9 cellular contexts compared by ENCODE assay signal in genomic region chr9:124869986-124870560, GRCh38. TPM values are rescaled to one million over a fixed set of nuclear protein-coding genes. Genes with fewer than 3 reads are reported as not detected.
DNase-seq lines count a peak whose midpoint lies in the region; ATAC-seq and TF ChIP-seq lines count a peak whose summit lies in the region.
"Had no signal": no experiment of that assay in that cellular context is flagged by ENCODE, and none has a peak within 500 bp of the region (broad histone marks: within the 10 kb centered on the region; RNA-seq: fewer than 3 reads in every experiment).

No MANE protein-coding gene starts in this region.

- H3K36me3 ChIP-seq in CD8-positive, alpha-beta T cell (ENCODE audit: insufficient read depth, low read length) = peaks cover 22% of the 10 kb centered on the region
- peaks cover 17 to 23% of the 10 kb centered on the region in 2 donors for H3K36me3 ChIP-seq in muscle layer of duodenum (ENCODE audit: control insufficient read depth in 1 of 2, insufficient read depth in 2 of 2, low read length in 2 of 2)

- H3K9me3 ChIP-seq in CD8-positive, alpha-beta T cell (ENCODE audit: low read length) = no peaks in the 10 kb centered on the region
- no peaks in the 10 kb centered on the region for H3K9me3 ChIP-seq in muscle layer of duodenum (ENCODE audit: control insufficient read depth in 1 of 2, low read length in 2 of 2)

- intact Hi-C loops in CD8-positive, alpha-beta T cell (cut with DNase I, micrococcal nuclease) = loop anchor here (1.0 to 5.0 kb wide), 8 partner anchors 8 to 332 kb away; partner anchors contain the start of genes GOLGA1 (in 2 of the 2), ARPC5L (in 1 of the 2), NR6A1 (in 1 of the 2) and RABEPK (in 1 of the 2)

- peak; percentile 46 to 87 (median 77) for DNase-seq in CD8-positive, alpha-beta T cell
- DNase-seq in GM20000 (ENCODE audit: low spot score) (peak; percentile 79), dermis microvascular lymphatic vessel endothelial cell (ENCODE audit: low read depth in 2 of 2) (peak; percentile 65 to 83), COLO829 (ENCODE audit: low spot score) (no peak)
- DNase-seq in activated CD4-positive, alpha-beta T cell treated with anti-CD3 and anti-CD28 coated beads for 4 hours = peak; percentile 85 to 89
- DNase-seq in stimulated activated naive B cell treated with anti-CD40 and anti-IgM and Interleukin-4, amounts not matched to agents 10 μg/mL and 1 μg/mL and 100 μg/mL, for 72 hours = peak; percentile 73

- H3K4me1 Mint-ChIP-seq in CD8-positive, alpha-beta T cell (ENCODE audit: low read depth) = peaks cover 54% of the 10 kb centered on the region
- H3K4me1 Mint-ChIP-seq in stimulated activated naive B cell treated with anti-CD40 and anti-IgM and Interleukin-4, amounts not matched to agents 10 μg/mL and 1 μg/mL and 100 μg/mL, for 72 hours = peaks cover 37 to 61% of the 10 kb centered on the region in 2 donors

- TF ChIP-seq RAD21 in Ishikawa (IDR thresholded peaks at IDR 0.05; ENCODE audit: low read depth) = no peak

- peak; percentile 64 for ATAC-seq in CD8-positive, alpha-beta T cell
- peak; percentile 55 to 64 for ATAC-seq in stimulated activated naive B cell treated with anti-CD40 and anti-IgM and Interleukin-4, amounts not matched to agents 10 μg/mL and 1 μg/mL and 100 μg/mL, for 72 hours (replicated peaks)

- H3K4me3 Mint-ChIP-seq in CD8-positive, alpha-beta T cell = peak overlapping the region; percentile 95
- H3K4me3 Mint-ChIP-seq in stimulated activated naive B cell treated with anti-CD40 and anti-IgM and Interleukin-4, amounts not matched to agents 10 μg/mL and 1 μg/mL and 100 μg/mL, for 72 hours = peak overlapping the region; percentile 89 to 97

- CTCF ChIA-PET in CD8-positive, alpha-beta T cell (lab: Charles Lee) = interaction anchor here (6.8 kb wide), 1 partner anchor 16 kb away, joined by 40 read pairs; the partner anchor contains the start of gene WDR38

- H3K36me3 Mint-ChIP-seq in CD8-positive, alpha-beta T cell = peaks cover 43% of the 10 kb centered on the region
- peaks cover 35 to 59% of the 10 kb centered on the region in 2 donors for H3K36me3 Mint-ChIP-seq in stimulated activated naive B cell treated with anti-CD40 and anti-IgM and Interleukin-4, amounts not matched to agents 10 μg/mL and 1 μg/mL and 100 μg/mL, for 72 hours

- H3K27me3 Mint-ChIP-seq in CD8-positive, alpha-beta T cell (ENCODE audit: low read depth) = no peaks in the 10 kb centered on the region
- H3K27me3 Mint-ChIP-seq in stimulated activated naive B cell treated with anti-CD40 and anti-IgM and Interleukin-4, amounts not matched to agents 10 μg/mL and 1 μg/mL and 100 μg/mL, for 72 hours = no peaks in the 10 kb centered on the region

- peaks cover 53% of the 10 kb centered on the region for H3K4me1 ChIP-seq in CD8-positive, alpha-beta T cell (ENCODE audit: insufficient read depth, low read length)
- H3K4me1 ChIP-seq in muscle layer of duodenum (ENCODE audit: control insufficient read depth in 1 of 2, insufficient read depth in 2 of 2, low read length in 2 of 2) = peaks cover 23 to 39% of the 10 kb centered on the region in 2 donors

- POLR2A ChIA-PET in CD8-positive, alpha-beta T cell (lab: Charles Lee) = interaction anchor here (0.6 to 2.5 kb wide), 8 partner anchors 9 to 315 kb away, joined by 3 to 13 read pairs (median 4); partner anchors contain the start of genes ARPC5L, RPL35 and WDR38

- H3K4me3 ChIP-seq in CD8-positive, alpha-beta T cell (ENCODE audit: low read depth, low read length) = peak overlapping the region; percentile 76
- peak overlapping the region; percentile 91 for H3K4me3 ChIP-seq in muscle layer of duodenum (ENCODE audit: low read depth in 1 of 2, low read length in 2 of 2)

- H3K27ac Mint-ChIP-seq in CD8-positive, alpha-beta T cell = peak overlapping the region; percentile 97
- peak overlapping the region; percentile 98 for H3K27ac Mint-ChIP-seq in stimulated activated naive B cell treated with anti-CD40 and anti-IgM and Interleukin-4, amounts not matched to agents 10 μg/mL and 1 μg/mL and 100 μg/mL, for 72 hours

- TF ChIP-seq CTCF in CD8-positive, alpha-beta T cell (IDR thresholded peaks at IDR 0.05) = no peak
- no peak for TF ChIP-seq CTCF in GM20000 (IDR thresholded peaks at IDR 0.05; ENCODE audit: extremely low read depth, missing control alignments)

- no peak for TF ChIP-seq EP300 in Ishikawa (IDR thresholded peaks at IDR 0.05; ENCODE audit: borderline replicate concordance)

- no peaks in the 10 kb centered on the region for H3K27me3 ChIP-seq in CD8-positive, alpha-beta T cell (ENCODE audit: insufficient read depth, low read length)
- no peaks in the 10 kb centered on the region for H3K27me3 ChIP-seq in muscle layer of duodenum (ENCODE audit: low read depth, low read length)

- no peaks in the 10 kb centered on the region for H3K9me3 Mint-ChIP-seq in CD8-positive, alpha-beta T cell
- no peaks in the 10 kb centered on the region for H3K9me3 Mint-ChIP-seq in stimulated activated naive B cell treated with anti-CD40 and anti-IgM and Interleukin-4, amounts not matched to agents 10 μg/mL and 1 μg/mL and 100 μg/mL, for 72 hours

- H3K27ac ChIP-seq in CD8-positive, alpha-beta T cell (ENCODE audit: low read depth, low read length) = peak overlapping the region; percentile 81
- H3K27ac ChIP-seq in muscle layer of duodenum (ENCODE audit: low read length) = peak overlapping the region; percentile 84

TF ChIP-seq in Ishikawa, 13 proteins besides CTCF, POLR2A, EP300 and RAD21:
- 0 out of 2 replicates have a peak, but pooled peaks have one; percentile 13 for TF ChIP-seq MAX (IDR thresholded peaks at IDR 0.05)
- no peak for TF ChIP-seq NFIC (IDR thresholded peaks at IDR 0.05)
TF ChIP-seq in Ishikawa: peak in this region for 1.

RNA-seq across cellular contexts. Expression of gene ARPC5L, which starts 8.1 kb away (rescaled TPM):
- 10 to 100 TPM; 43.2 to 45.5 TPM for total RNA-seq in CD8-positive, alpha-beta T cell
- total RNA-seq in dermis microvascular lymphatic vessel endothelial cell = 13.7 and 16.3 TPM in 2 replicates

RNA-seq across cellular contexts. Expression of gene RPL35, which starts 8.3 kb away (rescaled TPM):
- total RNA-seq in CD8-positive, alpha-beta T cell = 1,000 to 10,000 TPM; 1,798 to 1,805 TPM
- total RNA-seq in dermis microvascular lymphatic vessel endothelial cell = 1,146 and 1,670 TPM in 2 replicates

RNA-seq across cellular contexts. Expression of gene WDR38, which starts 16.8 kb away (rescaled TPM):
- total RNA-seq in CD8-positive, alpha-beta T cell = not detected
- not detected in 2 replicates for total RNA-seq in dermis microvascular lymphatic vessel endothelial cell
- total RNA-seq: T-helper 2 cell treated with Interferon-gamma antibody and Interleukin-4, amounts not matched to agents 100 ng/mL and 5 ng/mL, for 36 hours had no signal
